1 cellular context compared by ENCODE assay signal in the genomic region with DNA sequence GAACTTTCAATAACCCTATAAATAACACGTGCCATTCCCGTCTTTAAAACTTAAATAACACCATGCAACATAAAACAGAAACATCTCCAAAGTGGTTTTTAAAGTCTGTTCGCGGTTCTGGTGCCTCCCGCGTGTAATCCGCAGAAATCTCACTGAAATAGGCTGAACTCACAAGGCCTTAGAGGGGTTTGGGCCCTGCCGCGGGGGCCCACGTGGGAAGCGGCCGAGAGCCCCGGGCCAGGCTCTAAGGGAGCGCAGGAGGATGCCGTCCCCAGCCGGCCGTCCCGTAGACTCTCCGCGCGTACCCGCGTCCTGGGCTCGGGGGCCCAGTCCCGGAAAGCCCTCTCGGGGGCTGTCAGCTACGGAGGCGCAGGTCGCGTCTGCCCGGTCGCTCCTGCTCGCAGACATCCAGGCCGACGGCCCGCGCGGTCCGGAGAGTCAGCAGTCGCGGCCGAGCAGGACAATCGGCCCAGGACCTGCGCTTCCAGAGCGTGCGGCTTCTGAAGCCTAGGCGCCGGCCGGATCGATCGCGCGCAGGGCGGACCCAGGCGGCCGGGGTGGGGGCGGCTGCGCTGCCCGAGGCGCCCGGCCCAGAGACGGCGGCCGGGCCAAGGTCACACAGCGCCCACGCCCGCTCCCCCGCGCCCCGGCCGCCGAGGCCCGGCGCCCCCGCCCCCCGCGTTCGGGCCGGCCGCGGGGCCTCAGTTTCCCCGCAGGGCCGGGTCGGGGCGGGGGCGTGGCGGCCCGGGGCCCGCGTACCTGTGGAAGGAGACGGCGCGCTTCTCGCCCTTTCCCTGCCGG.
A peak's percentile ranks its signal among the peaks of the same experiment; 100 is the strongest.
TF ChIP-seq lines count a peak whose summit lies in the region.

No MANE protein-coding gene starts in this region.

TF ChIP-seq in HepG2, 621 proteins besides CTCF, POLR2A, EP300 and RAD21 (continued from another document and continues in another):
- no peak for TF ChIP-seq AFF4 (CRISPR knock-in tag; IDR thresholded peaks at IDR 0.05)
- peak; percentile 78 for TF ChIP-seq TGIF2 (CRISPR knock-in tag; IDR thresholded peaks at IDR 0.05)
- no peak for TF ChIP-seq KLF11 (CRISPR knock-in tag; IDR thresholded peaks at IDR 0.05)
- TF ChIP-seq SOX13 (IDR thresholded peaks at IDR 0.05): no peak
- no peak for TF ChIP-seq SOX13 (CRISPR knock-in tag; conservative IDR thresholded peaks at IDR 0.05 in 1 of 2, IDR thresholded peaks at IDR 0.05 in 1 of 2)
- TF ChIP-seq MEIS2 (CRISPR knock-in tag; IDR thresholded peaks at IDR 0.05): 0 out of 2 replicates have a peak, but pooled peaks have one; percentile 49
- no peak for TF ChIP-seq HNRNPUL1 (IDR thresholded peaks at IDR 0.05; ENCODE audit: low read depth, low read length)
- 0 out of 2 replicates have a peak, but pooled peaks have one; percentile 80 for TF ChIP-seq ZNF678 (CRISPR knock-in tag; IDR thresholded peaks at IDR 0.05)
- TF ChIP-seq, protein P1, sequence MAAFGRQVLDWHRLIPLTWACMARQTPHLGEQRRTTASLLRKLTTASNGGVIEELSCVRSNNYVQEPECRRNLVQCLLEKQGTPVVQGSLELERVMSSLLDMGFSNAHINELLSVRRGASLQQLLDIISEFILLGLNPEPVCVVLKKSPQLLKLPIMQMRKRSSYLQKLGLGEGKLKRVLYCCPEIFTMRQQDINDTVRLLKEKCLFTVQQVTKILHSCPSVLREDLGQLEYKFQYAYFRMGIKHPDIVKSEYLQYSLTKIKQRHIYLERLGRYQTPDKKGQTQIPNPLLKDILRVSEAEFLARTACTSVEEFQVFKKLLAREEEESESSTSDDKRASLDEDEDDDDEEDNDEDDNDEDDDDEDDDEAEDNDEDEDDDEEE (CRISPR knock-in tag; IDR thresholded peaks at IDR 0.05): 0 out of 2 replicates have a peak, but pooled peaks have one; percentile 68
- 0 out of 2 replicates have a peak, but pooled peaks have one; percentile 43 for TF ChIP-seq ZNF639 (CRISPR knock-in tag; conservative IDR thresholded peaks at IDR 0.05)
- 0 out of 2 replicates have a peak, but pooled peaks have one; percentile 59 for TF ChIP-seq IRX3 (CRISPR knock-in tag; IDR thresholded peaks at IDR 0.05; ENCODE audit: borderline replicate concordance, low read depth)
- TF ChIP-seq MTA3 (CRISPR knock-in tag; IDR thresholded peaks at IDR 0.05): no peak
- TF ChIP-seq, protein P2, sequence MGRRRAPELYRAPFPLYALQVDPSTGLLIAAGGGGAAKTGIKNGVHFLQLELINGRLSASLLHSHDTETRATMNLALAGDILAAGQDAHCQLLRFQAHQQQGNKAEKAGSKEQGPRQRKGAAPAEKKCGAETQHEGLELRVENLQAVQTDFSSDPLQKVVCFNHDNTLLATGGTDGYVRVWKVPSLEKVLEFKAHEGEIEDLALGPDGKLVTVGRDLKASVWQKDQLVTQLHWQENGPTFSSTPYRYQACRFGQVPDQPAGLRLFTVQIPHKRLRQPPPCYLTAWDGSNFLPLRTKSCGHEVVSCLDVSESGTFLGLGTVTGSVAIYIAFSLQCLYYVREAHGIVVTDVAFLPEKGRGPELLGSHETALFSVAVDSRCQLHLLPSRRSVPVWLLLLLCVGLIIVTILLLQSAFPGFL (CRISPR knock-in tag; IDR thresholded peaks at IDR 0.05): no peak
- no peak for TF ChIP-seq ZNF569 (CRISPR knock-in tag; IDR thresholded peaks at IDR 0.05; ENCODE audit: borderline replicate concordance)
- TF ChIP-seq CBX5 (CRISPR knock-in tag; IDR thresholded peaks at IDR 0.05; ENCODE audit: borderline replicate concordance): peak; percentile 32; the same call in 1 of the 2 replicates
- TF ChIP-seq RORA (CRISPR knock-in tag; IDR thresholded peaks at IDR 0.05): no peak
- TF ChIP-seq GMEB1 (CRISPR knock-in tag; IDR thresholded peaks at IDR 0.05; ENCODE audit: borderline replicate concordance): 0 out of 2 replicates have a peak, but pooled peaks have one; percentile 26
- peak; percentile 86 for TF ChIP-seq HDAC1 (CRISPR knock-in tag; IDR thresholded peaks at IDR 0.05)
- TF ChIP-seq CHD4 (IDR thresholded peaks at IDR 0.05; ENCODE audit: borderline replicate concordance, low read length): no peak
- peak; percentile 78; the same call in 1 of the 2 replicates for TF ChIP-seq ZNF225 (CRISPR knock-in tag; IDR thresholded peaks at IDR 0.05)
- peak; percentile 46; the same call in 1 of the 2 replicates for TF ChIP-seq ZNF782 (CRISPR knock-in tag; IDR thresholded peaks at IDR 0.05; ENCODE audit: borderline replicate concordance)
- peak; percentile 67; the same call in 1 of the 2 replicates for TF ChIP-seq ZNF329 (CRISPR knock-in tag; IDR thresholded peaks at IDR 0.05; ENCODE audit: low read depth)
- TF ChIP-seq MAZ (IDR thresholded peaks at IDR 0.05; ENCODE audit: borderline replicate concordance, low read depth, low read length): peak; percentile 49; the same call in 1 of the 2 replicates
- peak; percentile 60; the same call in 1 of the 2 replicates for TF ChIP-seq MAZ (CRISPR knock-in tag; IDR thresholded peaks at IDR 0.05; ENCODE audit: low read depth)
- no peak for TF ChIP-seq HOMEZ (CRISPR knock-in tag; IDR thresholded peaks at IDR 0.05; ENCODE audit: low read depth)
- TF ChIP-seq, protein P3, sequence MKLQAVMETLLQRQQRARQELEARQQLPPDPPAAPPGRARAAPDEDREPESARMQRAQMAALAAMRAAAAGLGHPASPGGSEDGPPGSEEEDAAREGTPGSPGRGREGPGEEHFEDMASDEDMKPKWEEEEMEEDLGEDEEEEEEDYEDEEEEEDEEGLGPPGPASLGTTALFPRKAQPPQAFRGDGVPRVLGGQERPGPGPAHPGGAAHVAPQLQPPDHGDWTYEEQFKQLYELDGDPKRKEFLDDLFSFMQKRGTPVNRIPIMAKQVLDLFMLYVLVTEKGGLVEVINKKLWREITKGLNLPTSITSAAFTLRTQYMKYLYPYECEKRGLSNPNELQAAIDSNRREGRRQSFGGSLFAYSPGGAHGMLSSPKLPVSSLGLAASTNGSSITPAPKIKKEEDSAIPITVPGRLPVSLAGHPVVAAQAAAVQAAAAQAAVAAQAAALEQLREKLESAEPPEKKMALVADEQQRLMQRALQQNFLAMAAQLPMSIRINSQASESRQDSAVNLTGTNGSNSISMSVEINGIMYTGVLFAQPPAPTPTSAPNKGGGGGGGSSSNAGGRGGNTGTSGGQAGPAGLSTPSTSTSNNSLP (IDR thresholded peaks at IDR 0.05; ENCODE audit: low read depth, low read length): no peak
- 0 out of 2 replicates have a peak, but pooled peaks have one; percentile 64 for TF ChIP-seq ZNF432 (CRISPR knock-in tag; IDR thresholded peaks at IDR 0.05; ENCODE audit: borderline replicate concordance)
- peak; percentile 61; the same call in 1 of the 2 replicates for TF ChIP-seq ZNF598 (CRISPR knock-in tag; IDR thresholded peaks at IDR 0.05; ENCODE audit: borderline replicate concordance)
- TF ChIP-seq ZNF816 (CRISPR knock-in tag; IDR thresholded peaks at IDR 0.05; ENCODE audit: borderline replicate concordance): no peak
- 0 out of 2 replicates have a peak, but pooled peaks have one; percentile 7 for TF ChIP-seq STAG1 (CRISPR knock-in tag; IDR thresholded peaks at IDR 0.05)
